1 cellular context compared by ENCODE assay signal in the genomic region with DNA sequence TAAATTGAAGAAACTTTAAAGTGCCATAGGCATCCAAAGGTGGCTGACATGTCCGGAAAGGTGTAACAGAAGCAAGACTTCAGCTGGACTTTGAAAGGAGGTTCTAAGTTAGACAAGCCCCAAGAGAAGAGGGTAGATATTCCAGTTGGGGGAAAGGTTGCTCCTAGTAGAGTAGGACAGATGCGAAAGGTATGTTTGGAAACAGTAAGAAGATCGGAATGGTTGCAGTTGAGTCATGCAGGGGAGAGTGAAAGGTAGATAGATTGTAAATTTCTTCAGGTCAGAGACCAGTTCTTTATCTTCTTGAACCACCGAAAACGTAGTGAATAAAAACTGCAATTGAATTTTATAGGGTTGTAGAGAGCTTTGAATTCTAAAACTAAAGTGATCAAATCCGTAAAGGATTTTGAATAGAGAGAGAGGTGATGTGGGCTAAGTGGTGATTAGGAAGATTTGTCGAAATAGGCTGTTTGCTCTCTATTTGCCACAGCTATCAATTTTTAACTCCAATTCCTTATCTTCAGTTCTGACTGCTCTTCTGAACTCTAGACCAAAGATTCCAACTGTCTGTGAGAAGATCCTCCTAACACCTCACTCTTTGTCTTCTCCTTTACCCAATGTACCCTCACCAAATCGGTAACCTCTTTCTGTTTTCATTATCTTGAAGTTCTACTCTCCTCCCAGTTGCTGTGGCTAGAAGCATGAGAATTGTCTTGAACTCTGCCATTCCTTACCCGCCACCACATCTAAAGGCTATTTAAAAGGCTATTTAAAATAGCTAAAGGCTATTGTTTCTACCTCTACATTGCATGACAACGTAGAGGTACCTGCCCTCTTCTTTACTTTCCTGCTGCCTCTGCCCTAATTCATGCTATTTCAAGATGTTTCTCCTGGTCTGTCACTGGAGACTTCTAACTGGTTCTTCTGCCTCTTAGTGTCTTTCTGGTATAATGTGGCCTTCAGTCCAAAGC.
TF ChIP-seq lines count a peak whose summit lies in the region.

No MANE protein-coding gene starts in this region.

TF ChIP-seq in GM23338, 12 proteins besides CTCF, POLR2A, EP300 and RAD21:
- TF ChIP-seq, protein P1, sequence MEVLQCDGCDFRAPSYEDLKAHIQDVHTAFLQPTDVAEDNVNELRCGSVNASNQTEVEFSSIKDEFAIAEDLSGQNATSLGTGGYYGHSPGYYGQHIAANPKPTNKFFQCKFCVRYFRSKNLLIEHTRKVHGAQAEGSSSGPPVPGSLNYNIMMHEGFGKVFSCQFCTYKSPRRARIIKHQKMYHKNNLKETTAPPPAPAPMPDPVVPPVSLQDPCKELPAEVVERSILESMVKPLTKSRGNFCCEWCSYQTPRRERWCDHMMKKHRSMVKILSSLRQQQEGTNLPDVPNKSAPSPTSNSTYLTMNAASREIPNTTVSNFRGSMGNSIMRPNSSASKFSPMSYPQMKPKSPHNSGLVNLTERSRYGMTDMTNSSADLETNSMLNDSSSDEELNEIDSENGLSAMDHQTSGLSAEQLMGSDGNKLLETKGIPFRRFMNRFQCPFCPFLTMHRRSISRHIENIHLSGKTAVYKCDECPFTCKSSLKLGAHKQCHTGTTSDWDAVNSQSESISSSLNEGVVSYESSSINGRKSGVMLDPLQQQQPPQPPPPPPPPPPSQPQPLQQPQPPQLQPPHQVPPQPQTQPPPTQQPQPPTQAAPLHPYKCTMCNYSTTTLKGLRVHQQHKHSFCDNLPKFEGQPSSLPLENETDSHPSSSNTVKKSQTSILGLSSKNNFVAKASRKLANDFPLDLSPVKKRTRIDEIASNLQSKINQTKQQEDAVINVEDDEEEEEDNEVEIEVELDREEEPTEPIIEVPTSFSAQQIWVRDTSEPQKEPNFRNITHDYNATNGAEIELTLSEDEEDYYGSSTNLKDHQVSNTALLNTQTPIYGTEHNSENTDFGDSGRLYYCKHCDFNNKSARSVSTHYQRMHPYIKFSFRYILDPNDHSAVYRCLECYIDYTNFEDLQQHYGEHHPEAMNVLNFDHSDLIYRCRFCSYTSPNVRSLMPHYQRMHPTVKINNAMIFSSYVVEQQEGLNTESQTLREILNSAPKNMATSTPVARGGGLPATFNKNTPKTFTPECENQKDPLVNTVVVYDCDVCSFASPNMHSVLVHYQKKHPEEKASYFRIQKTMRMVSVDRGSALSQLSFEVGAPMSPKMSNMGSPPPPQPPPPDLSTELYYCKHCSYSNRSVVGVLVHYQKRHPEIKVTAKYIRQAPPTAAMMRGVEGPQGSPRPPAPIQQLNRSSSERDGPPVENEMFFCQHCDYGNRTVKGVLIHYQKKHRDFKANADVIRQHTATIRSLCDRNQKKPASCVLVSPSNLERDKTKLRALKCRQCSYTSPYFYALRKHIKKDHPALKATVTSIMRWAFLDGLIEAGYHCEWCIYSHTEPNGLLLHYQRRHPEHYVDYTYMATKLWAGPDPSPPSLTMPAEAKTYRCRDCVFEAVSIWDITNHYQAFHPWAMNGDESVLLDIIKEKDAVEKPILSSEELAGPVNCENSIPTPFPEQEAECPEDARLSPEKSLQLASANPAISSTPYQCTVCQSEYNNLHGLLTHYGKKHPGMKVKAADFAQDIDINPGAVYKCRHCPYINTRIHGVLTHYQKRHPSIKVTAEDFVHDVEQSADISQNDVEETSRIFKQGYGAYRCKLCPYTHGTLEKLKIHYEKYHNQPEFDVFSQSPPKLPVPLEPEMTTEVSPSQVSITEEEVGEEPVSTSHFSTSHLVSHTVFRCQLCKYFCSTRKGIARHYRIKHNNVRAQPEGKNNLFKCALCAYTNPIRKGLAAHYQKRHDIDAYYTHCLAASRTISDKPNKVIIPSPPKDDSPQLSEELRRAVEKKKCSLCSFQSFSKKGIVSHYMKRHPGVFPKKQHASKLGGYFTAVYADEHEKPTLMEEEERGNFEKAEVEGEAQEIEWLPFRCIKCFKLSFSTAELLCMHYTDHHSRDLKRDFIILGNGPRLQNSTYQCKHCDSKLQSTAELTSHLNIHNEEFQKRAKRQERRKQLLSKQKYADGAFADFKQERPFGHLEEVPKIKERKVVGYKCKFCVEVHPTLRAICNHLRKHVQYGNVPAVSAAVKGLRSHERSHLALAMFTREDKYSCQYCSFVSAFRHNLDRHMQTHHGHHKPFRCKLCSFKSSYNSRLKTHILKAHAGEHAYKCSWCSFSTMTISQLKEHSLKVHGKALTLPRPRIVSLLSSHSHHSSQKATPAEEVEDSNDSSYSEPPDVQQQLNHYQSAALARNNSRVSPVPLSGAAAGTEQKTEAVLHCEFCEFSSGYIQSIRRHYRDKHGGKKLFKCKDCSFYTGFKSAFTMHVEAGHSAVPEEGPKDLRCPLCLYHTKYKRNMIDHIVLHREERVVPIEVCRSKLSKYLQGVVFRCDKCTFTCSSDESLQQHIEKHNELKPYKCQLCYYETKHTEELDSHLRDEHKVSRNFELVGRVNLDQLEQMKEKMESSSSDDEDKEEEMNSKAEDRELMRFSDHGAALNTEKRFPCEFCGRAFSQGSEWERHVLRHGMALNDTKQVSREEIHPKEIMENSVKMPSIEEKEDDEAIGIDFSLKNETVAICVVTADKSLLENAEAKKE (CRISPR knock-in tag; IDR thresholded peaks at IDR 0.05): peak; percentile 17; the same call in 1 of the 2 replicates
- TF ChIP-seq ETS1 (IDR thresholded peaks at IDR 0.05) (no peak), ZNF114 (CRISPR knock-in tag; IDR thresholded peaks at IDR 0.05) (no peak), STAT1 (IDR thresholded peaks at IDR 0.05; ENCODE audit: unreplicated experiment) (no peak)
